30 cellular contexts compared by ENCODE assay signal in genomic region chr3:195425849-195426248, GRCh38. TPM values are rescaled to one million over a fixed set of nuclear protein-coding genes. Genes with fewer than 3 reads are reported as not detected.
DNase-seq lines count a peak whose midpoint lies in the region; ATAC-seq, FAIRE-seq and TF ChIP-seq lines count a peak whose summit lies in the region.
"Had no signal": no experiment of that assay in that cellular context is flagged by ENCODE, and none has a peak within 500 bp of the region (broad histone marks: within the 10 kb centered on the region; RNA-seq: fewer than 3 reads in every experiment).

No MANE protein-coding gene starts in this region.

- DNase-seq in activated T-cell treated with anti-CD3 and anti-CD28 coated beads, Interleukin-2, amount 50 U/mL, for 72 hours: no peak
- DNase-seq in activated T-cell treated with anti-CD3 and anti-CD28 coated beads, Interleukin-2, amount 50 U/mL, for 48 hours: no peak
- peak; percentile 74 for DNase-seq in KBM-7
- no peak for DNase-seq in GM12878 (ENCODE audit: low read depth, low spot score)
- DNase-seq in caudate nucleus (lab: John Stamatoyannopoulos, UW): no peak
- no peak for DNase-seq in DMS114 treated with DMSO at 0.1 percent for 48 hours (lab: John Stamatoyannopoulos, UW; ENCODE audit: unreplicated experiment)
- DNase-seq: activated CD4-positive, alpha-beta T cell treated with anti-CD3 and anti-CD28 coated beads, Interleukin-2, amount 50 U/mL, for 1 hour; activated CD8-positive, alpha-beta memory T cell treated with anti-CD3 and anti-CD28 coated beads, Interleukin-2, amount 50 U/mL, for 4 hours; activated naive CD8-positive, alpha-beta T cell treated with anti-CD3 and anti-CD28 coated beads, Interleukin-2, amount 10 ng/mL, durations not matched to agents 7 days and 5 days; Calu3; effector CD4-positive, alpha-beta T cell; foreskin fibroblast; heart right ventricle; left cardiac atrium; MM.1S; NCI-H1436; NCI-H524 treated with DMSO at 0.1 percent for 48 hours; retina; stimulated activated CD4-positive, alpha-beta T cell treated with anti-CD3 and anti-CD28 coated beads, Interleukin-2, amount 100 ng/mL, for 48 hours; upper lobe of right lung had no signal

- no peak overlapping the region for H3K4me2 ChIP-seq in GM12878 (ENCODE audit: control insufficient read depth, insufficient read depth)
- H3K4me2 ChIP-seq: smooth muscle cell had no signal

- H3K9me3 ChIP-seq in GM12878 (replicated peaks; ENCODE audit: control insufficient read depth, insufficient read depth, low read length) (no peaks in the 10 kb centered on the region; the same call in 2 of the 3 replicates), neutrophil (no peaks in the 10 kb centered on the region)
- H3K9me3 ChIP-seq: HAP-1, upper lobe of right lung had no signal

- 89% methylated on average over 3 of the region's 3 CpGs for WGBS in GM12878 (ENCODE audit: insufficient coverage, insufficient replicate concordance, low lambda C conversion rate, missing lambda C conversion rate)

- SMC1A ChIA-PET in GM12878 (lab: Charles Lee; ENCODE audit: uncharacterized antibody, unreplicated experiment): no interaction called here

- H3K27me3 ChIP-seq in GM12878 (replicated peaks in 1 of 2; ENCODE audit: control insufficient read depth in 2 of 2, insufficient read depth in 2 of 2, low read length in 1 of 2) (no peaks in the 10 kb centered on the region), neutrophil (no peaks in the 10 kb centered on the region)
- H3K27me3 ChIP-seq: heart right ventricle, upper lobe of right lung had no signal

- H3K9me3 Mint-ChIP-seq in activated T-cell treated with anti-CD3 and anti-CD28 coated beads, Interleukin-2, amount 50 U/mL, for 72 hours: no peaks in the 10 kb centered on the region
- H3K9me3 Mint-ChIP-seq: activated naive CD8-positive, alpha-beta T cell treated with anti-CD3 and anti-CD28 coated beads, Interleukin-2, amount 10 ng/mL, durations not matched to agents 7 days and 5 days; activated T-helper 2 cell treated with anti-CD3 and anti-CD28 coated beads, Interferon-gamma antibody, Interleukin-2, Interleukin-4, amounts not matched to agents 10 μg/mL and 5 μg/mL and 100 μg/mL, durations not matched to agents 14 hours and 24 hours and 36 hours; stimulated activated effector memory CD8-positive, alpha-beta T cell treated with anti-CD3 and anti-CD28 coated beads, Interleukin-12 subunit alpha, Interleukin-12 subunit beta, amount 100 ng/mL, for 72 hours; T-helper 1 cell treated with Interleukin-12 subunit alpha and Interleukin-12 subunit beta and Interleukin-4 antibody, amounts not matched to agents 30 μg/mL and 1 μg/mL, for 36 hours had no signal

- POLR2A ChIA-PET in GM12878 (lab: Charles Lee): no interaction called here

- no peak for ATAC-seq in activated T-cell treated with anti-CD3 and anti-CD28 coated beads, Interleukin-2, amount 50 U/mL, for 72 hours (replicated peaks in 1 of 2)
- no peak for ATAC-seq in GM12878
- no peak for ATAC-seq in HG03378 (IDR thresholded peaks at IDR 0.05; ENCODE audit: unreplicated experiment)
- ATAC-seq: heart right ventricle; left cardiac atrium; stimulated activated effector memory CD8-positive, alpha-beta T cell treated with anti-CD3 and anti-CD28 coated beads, Interleukin-12 subunit alpha, Interleukin-12 subunit beta, amount 100 ng/mL, for 72 hours; upper lobe of right lung had no signal

- RAD21 ChIA-PET in GM12878 (lab: Charles Lee; ENCODE audit: unreplicated experiment): no interaction called here

- intact Hi-C loops in GM12878 (cut with micrococcal nuclease; ENCODE audit: unreplicated experiment): no loop called here

- no peak overlapping the region for H3K27ac ChIP-seq in GM12878 (ENCODE audit: control insufficient read depth, insufficient read depth)
- H3K27ac ChIP-seq in neutrophil: peak overlapping the region; percentile 48
- no peak overlapping the region for H3K27ac ChIP-seq in caudate nucleus (ENCODE audit: low read depth, low read length)
- H3K27ac ChIP-seq: heart right ventricle, upper lobe of right lung, VCaP had no signal

- H3K27ac Mint-ChIP-seq in activated T-cell treated with anti-CD3 and anti-CD28 coated beads, Interleukin-2, amount 50 U/mL, for 72 hours: peak overlapping the region; percentile 7
- H3K27ac Mint-ChIP-seq: activated naive CD8-positive, alpha-beta T cell treated with anti-CD3 and anti-CD28 coated beads, Interleukin-2, amount 10 ng/mL, durations not matched to agents 7 days and 5 days; activated T-helper 2 cell treated with anti-CD3 and anti-CD28 coated beads, Interferon-gamma antibody, Interleukin-2, Interleukin-4, amounts not matched to agents 10 μg/mL and 5 μg/mL and 100 μg/mL, durations not matched to agents 14 hours and 24 hours and 36 hours; stimulated activated effector memory CD8-positive, alpha-beta T cell treated with anti-CD3 and anti-CD28 coated beads, Interleukin-12 subunit alpha, Interleukin-12 subunit beta, amount 100 ng/mL, for 72 hours; T-helper 1 cell treated with Interleukin-12 subunit alpha and Interleukin-12 subunit beta and Interleukin-4 antibody, amounts not matched to agents 30 μg/mL and 1 μg/mL, for 36 hours had no signal

- H3K9ac ChIP-seq in GM12878 (ENCODE audit: control insufficient read depth, insufficient read depth, low read length): no peak overlapping the region

- H3K36me3 ChIP-seq in GM12878 (ENCODE audit: control insufficient read depth in 2 of 2, insufficient read depth in 2 of 2, low read length in 1 of 2) (no peaks in the 10 kb centered on the region), neutrophil (peaks cover 3% of the 10 kb centered on the region)
- H3K36me3 ChIP-seq: HAP-1, heart right ventricle, upper lobe of right lung had no signal

- peak overlapping the region in 1 of 2 donors; percentile 0 for H3K4me3 Mint-ChIP-seq in activated T-cell treated with anti-CD3 and anti-CD28 coated beads, Interleukin-2, amount 50 U/mL, for 72 hours
- H3K4me3 Mint-ChIP-seq: activated naive CD8-positive, alpha-beta T cell treated with anti-CD3 and anti-CD28 coated beads, Interleukin-2, amount 10 ng/mL, durations not matched to agents 7 days and 5 days; stimulated activated effector memory CD8-positive, alpha-beta T cell treated with anti-CD3 and anti-CD28 coated beads, Interleukin-12 subunit alpha, Interleukin-12 subunit beta, amount 100 ng/mL, for 72 hours; T-helper 1 cell treated with Interleukin-12 subunit alpha and Interleukin-12 subunit beta and Interleukin-4 antibody, amounts not matched to agents 30 μg/mL and 1 μg/mL, for 36 hours had no signal

- H3K4me1 ChIP-seq in GM12878 (ENCODE audit: control insufficient read depth, insufficient read depth, low read length) (no peaks in the 10 kb centered on the region), neutrophil (ENCODE audit: control insufficient read depth in 1 of 2, insufficient read depth in 1 of 2, low read depth in 1 of 2, low read length in 1 of 2) (peaks cover 16 to 36% of the 10 kb centered on the region in 2 experiments)
- H3K4me1 ChIP-seq: HAP-1 had no signal

- H4K20me1 ChIP-seq in GM12878 (ENCODE audit: control insufficient read depth, insufficient read depth): peaks cover 3% of the 10 kb centered on the region; the same call in 1 of the 2 replicates

- H3K36me3 Mint-ChIP-seq in activated T-cell treated with anti-CD3 and anti-CD28 coated beads, Interleukin-2, amount 50 U/mL, for 72 hours (ENCODE audit: insufficient read depth in 2 of 2): peaks cover 0 to 1% of the 10 kb centered on the region in 2 donors
- H3K36me3 Mint-ChIP-seq: stimulated activated effector memory CD8-positive, alpha-beta T cell treated with anti-CD3 and anti-CD28 coated beads, Interleukin-12 subunit alpha, Interleukin-12 subunit beta, amount 100 ng/mL, for 72 hours had no signal

- peaks cover 25% of the 10 kb centered on the region for H3K4me1 Mint-ChIP-seq in activated T-cell treated with anti-CD3 and anti-CD28 coated beads, Interleukin-2, amount 50 U/mL, for 72 hours (ENCODE audit: low read depth)

- TF ChIP-seq CTCF in GM12878 (IDR thresholded peaks at IDR 0.05 in 2 of 3, conservative IDR thresholded peaks at IDR 0.05 in 1 of 3; ENCODE audit: control insufficient read depth in 2 of 3, extremely low read depth in 1 of 3, insufficient read depth in 1 of 3, low read depth in 3 of 3, low read length in 3 of 3): no peak
- TF ChIP-seq CTCF in neutrophil (IDR thresholded peaks at IDR 0.05): no peak

- no peak for TF ChIP-seq RAD21 in GM12878 (IDR thresholded peaks at IDR 0.05; ENCODE audit: insufficient read depth, low read depth, low read length)

- FAIRE-seq in GM12878 (lab: Jason Lieb, UNC): no peak
- FAIRE-seq: A204.1, RCC 7860 had no signal

- CTCF ChIA-PET in GM12878 (lab: Yijun Ruan, JAX): no interaction called here

- in situ Hi-C loops in KBM-7 (cut with MboI; ENCODE audit: low pct_unique_long_range_greater_than_20kb, low sequenced_read_pairs): no loop called here
- in situ Hi-C loops in GM12878 (cut with MboI): no loop called here

- no peak overlapping the region for H2AFZ ChIP-seq in GM12878 (ENCODE audit: control insufficient read depth, low read depth, low read length)

- BruUV-seq in GM12878 (replicated peaks; lab: Mats Ljungman, UMichigan): TSS peak; percentile 23

- no peak for TF ChIP-seq EP300 in GM12878 (IDR thresholded peaks at IDR 0.05; ENCODE audit: borderline replicate concordance in 1 of 2, control insufficient read depth in 1 of 2, low read depth in 2 of 2, low read length in 2 of 2)

- H3K4me3 ChIP-seq in GM12878 (no peak overlapping the region), neutrophil (ENCODE audit: low read depth in 1 of 2, low read length in 1 of 2) (no peak overlapping the region)
- H3K4me3 ChIP-seq: HAP-1, heart right ventricle, smooth muscle cell, upper lobe of right lung had no signal

- H3K79me2 ChIP-seq in GM12878 (ENCODE audit: control insufficient read depth, insufficient read depth, low read length): peaks cover 53% of the 10 kb centered on the region

- H3K27me3 Mint-ChIP-seq in activated T-cell treated with anti-CD3 and anti-CD28 coated beads, Interleukin-2, amount 50 U/mL, for 72 hours (ENCODE audit: low read depth): no peaks in the 10 kb centered on the region
- H3K27me3 Mint-ChIP-seq: activated naive CD8-positive, alpha-beta T cell treated with anti-CD3 and anti-CD28 coated beads, Interleukin-2, amount 10 ng/mL, durations not matched to agents 7 days and 5 days had no signal

- no peak for TF ChIP-seq POLR2A in GM12878 (IDR thresholded peaks at IDR 0.05; ENCODE audit: low read depth, low read length)

RNA-seq across cellular contexts. Expression of gene ACAP2, which starts 17.0 kb away (rescaled TPM):
- 10 to 100 TPM; 63.0 to 67.5 TPM for total RNA-seq in activated T-cell treated with anti-CD3 and anti-CD28 coated beads, Interleukin-2, amount 50 U/mL, for 72 hours
- total RNA-seq in GM12878 (2013; cell fraction: nucleolus; rRNA removed): 185 and 202 TPM in 2 replicates
- total RNA-seq in GM12878 (2014; rRNA removed): 38.5 and 45.7 TPM in 2 replicates
- 44.9 and 48.9 TPM in 2 replicates for total RNA-seq in GM12878 (2014; rRNA removed; fragmentation: Illumina TruSeq; extraction: Trizol)
- total RNA-seq in GM12878 (2021): 37.4 and 38.2 TPM in 2 replicates
- polyA plus RNA-seq in GM12878 (2011; ENCODE audit: low read depth): 10.1 TPM
- 33.2 and 48.2 TPM in 2 replicates for polyA plus RNA-seq in GM12878 (2011; rRNA removed)
- polyA plus RNA-seq in GM12878 (2011; cell fraction: cytosol; rRNA removed): 10.9 and 11.5 TPM in 2 replicates
- 21.6 and 24.1 TPM in 2 replicates for polyA plus RNA-seq in GM12878 (2011; cell fraction: nucleus; rRNA removed)
- polyA plus RNA-seq in GM12878 (2012): 15.8 and 17.2 TPM in 2 replicates
- polyA plus RNA-seq in GM12878 (2014; fragmentation: Illumina TruSeq; extraction: Trizol): 26.0 and 33.3 TPM in 2 replicates
- 10 to 100 TPM in 1 of 2 experiments, 1 to 10 TPM in 1; 7.1 to 10.5 TPM for polyA plus RNA-seq in GM12878 (2014; fragmentation: Nextera tagmentation; extraction: Ambion mirVana)
- 14.0 and 20.8 TPM in 2 replicates for polyA plus RNA-seq in GM12878 (2014; rRNA removed)
- polyA plus RNA-seq in GM12878 (2016; fragmentation: Nextera tagmentation; extraction: Ambion mirVana): 10 to 100 TPM; 41.1 to 53.8 TPM
- polyA minus RNA-seq in GM12878 (2011; rRNA and poly(A)+ RNA removed): 47.2 and 78.7 TPM in 2 replicates
- 27.2 and 27.7 TPM in 2 replicates for polyA minus RNA-seq in GM12878 (2011; cell fraction: cytosol; rRNA and poly(A)+ RNA removed)
- polyA minus RNA-seq in GM12878 (2011; cell fraction: nucleus; rRNA and poly(A)+ RNA removed): 46.8 and 86.0 TPM in 2 replicates
